In the genomic region with DNA sequence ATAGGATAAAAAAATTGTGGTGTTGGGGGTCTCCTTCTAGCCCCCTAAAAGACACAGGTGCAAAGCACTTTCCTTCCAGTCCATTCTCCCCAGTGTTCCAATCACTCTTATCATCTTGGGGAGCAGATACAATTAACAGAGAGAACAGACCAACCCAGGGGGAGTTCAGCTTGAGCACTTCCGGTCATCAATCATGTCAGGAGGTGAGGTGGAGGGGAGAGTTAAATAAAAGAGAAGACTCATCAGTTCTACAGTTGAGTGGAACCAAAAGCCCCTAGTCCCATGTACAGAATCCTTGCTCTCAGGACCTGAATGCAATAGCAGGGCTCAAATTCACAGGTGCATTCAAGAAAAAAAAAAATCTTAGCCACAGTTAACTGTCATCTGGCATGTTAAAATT, we compare ENCODE assay signal across 1 cellular context.
TF ChIP-seq lines count a peak whose summit lies in the region.

No MANE protein-coding gene starts in this region.

TF ChIP-seq in GM12878, 131 proteins besides CTCF, POLR2A, EP300 and RAD21 (continued from another document):
- TF ChIP-seq, protein P1, sequence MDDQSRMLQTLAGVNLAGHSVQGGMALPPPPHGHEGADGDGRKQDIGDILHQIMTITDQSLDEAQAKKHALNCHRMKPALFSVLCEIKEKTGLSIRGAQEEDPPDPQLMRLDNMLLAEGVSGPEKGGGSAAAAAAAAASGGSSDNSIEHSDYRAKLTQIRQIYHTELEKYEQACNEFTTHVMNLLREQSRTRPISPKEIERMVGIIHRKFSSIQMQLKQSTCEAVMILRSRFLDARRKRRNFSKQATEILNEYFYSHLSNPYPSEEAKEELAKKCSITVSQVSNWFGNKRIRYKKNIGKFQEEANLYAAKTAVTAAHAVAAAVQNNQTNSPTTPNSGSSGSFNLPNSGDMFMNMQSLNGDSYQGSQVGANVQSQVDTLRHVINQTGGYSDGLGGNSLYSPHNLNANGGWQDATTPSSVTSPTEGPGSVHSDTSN (IDR thresholded peaks at IDR 0.05; ENCODE audit: insufficient replicate concordance, low read depth, low read length), result peak; percentile 84
- TF ChIP-seq JUNB (IDR thresholded peaks at IDR 0.05) (peak; percentile 49), SUZ12 (IDR thresholded peaks at IDR 0.05; ENCODE audit: unreplicated experiment) (no peak), MYC (IDR thresholded peaks at IDR 0.05; ENCODE audit: insufficient read depth, insufficient read length, insufficient replicate concordance, low read length, severe bottlenecking) (no peak), FOXM1 (IDR thresholded peaks at IDR 0.05; ENCODE audit: low read depth, low read length) (peak; percentile 46; the same call in 1 of the 2 replicates), STAT3 (IDR thresholded peaks at IDR 0.05; ENCODE audit: low read depth, low read length) (no peak), NFIC (IDR thresholded peaks at IDR 0.05; ENCODE audit: low read depth, low read length) (peak; percentile 61; the same call in 1 of the 2 replicates), ZZZ3 (IDR thresholded peaks at IDR 0.05; ENCODE audit: control insufficient read depth, insufficient read length, low read depth) (no peak), MEF2B (IDR thresholded peaks at IDR 0.05; ENCODE audit: partially characterized antibody, poor library complexity, severe bottlenecking) (no peak), CBX5 (IDR thresholded peaks at IDR 0.05; ENCODE audit: low read depth) (no peak)
- TF ChIP-seq, protein P2, sequence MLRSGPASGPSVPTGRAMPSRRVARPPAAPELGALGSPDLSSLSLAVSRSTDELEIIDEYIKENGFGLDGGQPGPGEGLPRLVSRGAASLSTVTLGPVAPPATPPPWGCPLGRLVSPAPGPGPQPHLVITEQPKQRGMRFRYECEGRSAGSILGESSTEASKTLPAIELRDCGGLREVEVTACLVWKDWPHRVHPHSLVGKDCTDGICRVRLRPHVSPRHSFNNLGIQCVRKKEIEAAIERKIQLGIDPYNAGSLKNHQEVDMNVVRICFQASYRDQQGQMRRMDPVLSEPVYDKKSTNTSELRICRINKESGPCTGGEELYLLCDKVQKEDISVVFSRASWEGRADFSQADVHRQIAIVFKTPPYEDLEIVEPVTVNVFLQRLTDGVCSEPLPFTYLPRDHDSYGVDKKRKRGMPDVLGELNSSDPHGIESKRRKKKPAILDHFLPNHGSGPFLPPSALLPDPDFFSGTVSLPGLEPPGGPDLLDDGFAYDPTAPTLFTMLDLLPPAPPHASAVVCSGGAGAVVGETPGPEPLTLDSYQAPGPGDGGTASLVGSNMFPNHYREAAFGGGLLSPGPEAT (IDR thresholded peaks at IDR 0.05; ENCODE audit: low read depth), result no peak
- TF ChIP-seq, protein P3, sequence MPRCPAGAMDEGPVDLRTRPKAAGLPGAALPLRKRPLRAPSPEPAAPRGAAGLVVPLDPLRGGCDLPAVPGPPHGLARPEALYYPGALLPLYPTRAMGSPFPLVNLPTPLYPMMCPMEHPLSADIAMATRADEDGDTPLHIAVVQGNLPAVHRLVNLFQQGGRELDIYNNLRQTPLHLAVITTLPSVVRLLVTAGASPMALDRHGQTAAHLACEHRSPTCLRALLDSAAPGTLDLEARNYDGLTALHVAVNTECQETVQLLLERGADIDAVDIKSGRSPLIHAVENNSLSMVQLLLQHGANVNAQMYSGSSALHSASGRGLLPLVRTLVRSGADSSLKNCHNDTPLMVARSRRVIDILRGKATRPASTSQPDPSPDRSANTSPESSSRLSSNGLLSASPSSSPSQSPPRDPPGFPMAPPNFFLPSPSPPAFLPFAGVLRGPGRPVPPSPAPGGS (IDR thresholded peaks at IDR 0.05; ENCODE audit: borderline replicate concordance, insufficient read depth, low read depth, low read length, poor library complexity, severe bottlenecking), result peak; percentile 42
- TF ChIP-seq, protein P4, sequence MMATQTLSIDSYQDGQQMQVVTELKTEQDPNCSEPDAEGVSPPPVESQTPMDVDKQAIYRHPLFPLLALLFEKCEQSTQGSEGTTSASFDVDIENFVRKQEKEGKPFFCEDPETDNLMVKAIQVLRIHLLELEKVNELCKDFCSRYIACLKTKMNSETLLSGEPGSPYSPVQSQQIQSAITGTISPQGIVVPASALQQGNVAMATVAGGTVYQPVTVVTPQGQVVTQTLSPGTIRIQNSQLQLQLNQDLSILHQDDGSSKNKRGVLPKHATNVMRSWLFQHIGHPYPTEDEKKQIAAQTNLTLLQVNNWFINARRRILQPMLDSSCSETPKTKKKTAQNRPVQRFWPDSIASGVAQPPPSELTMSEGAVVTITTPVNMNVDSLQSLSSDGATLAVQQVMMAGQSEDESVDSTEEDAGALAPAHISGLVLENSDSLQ (IDR thresholded peaks at IDR 0.05), result peak; percentile 72
TF ChIP-seq in GM12878: peak in this region for 10.
